In the genomic region with DNA sequence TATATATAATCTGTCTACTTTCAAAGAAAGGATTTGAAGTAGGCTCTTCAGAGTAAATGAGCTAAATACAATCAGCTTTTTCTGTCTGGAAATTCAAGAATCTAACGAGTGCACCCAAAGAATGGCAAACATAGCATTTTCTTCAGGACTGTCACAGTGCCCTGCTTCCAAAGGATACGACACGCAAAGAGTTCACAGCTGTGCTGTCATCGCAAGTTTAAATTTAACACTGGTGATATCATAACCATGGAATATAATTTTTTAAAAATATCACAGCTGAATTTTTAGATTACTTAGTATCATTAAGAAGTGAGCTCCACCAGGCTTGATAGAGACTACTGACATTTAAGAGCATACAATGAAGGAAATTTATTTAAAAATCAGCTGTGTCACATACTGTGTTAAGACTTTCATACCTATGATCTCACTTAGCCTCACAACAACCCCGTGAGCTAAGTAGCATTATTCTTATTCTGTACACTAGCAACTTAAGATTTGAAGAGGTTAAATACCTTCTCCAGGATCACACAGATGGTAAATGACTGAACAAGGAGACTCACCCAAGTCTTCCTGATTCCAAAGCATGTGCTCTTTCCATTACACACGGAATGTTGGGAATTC, we compare ENCODE assay signal across 22 cellular contexts. TPM values are rescaled to one million over a fixed set of nuclear protein-coding genes. Genes with fewer than 3 reads are reported as not detected.
DNase-seq lines count a peak whose midpoint lies in the region; ATAC-seq and TF ChIP-seq lines count a peak whose summit lies in the region.
"Had no signal": no experiment of that assay in that cellular context is flagged by ENCODE, and none has a peak within 500 bp of the region (broad histone marks: within the 10 kb centered on the region; RNA-seq: fewer than 3 reads in every experiment).

No MANE protein-coding gene starts in this region.

- DNase-seq in heart left ventricle (no peak), left cardiac atrium (no peak), inferior parietal cortex (ENCODE audit: extremely low spot score) (peak; percentile 14), superior temporal gyrus (ENCODE audit: extremely low spot score) (peak; percentile 33), suprapubic skin (ENCODE audit: low spot score in 2 of 2) (no peak)
- DNase-seq: 8988T; Caco-2; CD4-positive, alpha-beta memory T cell; DND-41; HCEC 1CT; Karpas-422; MV-4-11; NCI-H1105 treated with DMSO at 0.1 percent for 48 hours; NCI-H2081; NCI-H446; NCI-H526; SHP77 had no signal

- H3K27me3 ChIP-seq in heart left ventricle, result no peaks in the 10 kb centered on the region
- no peaks in the 10 kb centered on the region for H3K27me3 ChIP-seq in suprapubic skin
- H3K27me3 ChIP-seq: BLaER1 treated with 17β-estradiol and CSF1 and Interleukin-3, amounts not matched to agents 10 nM and 100 nM had no signal

- TF ChIP-seq POLR2A in heart left ventricle (IDR thresholded peaks at IDR 0.05) (no peak), suprapubic skin (IDR thresholded peaks at IDR 0.05) (no peak)

- TF ChIP-seq EP300 in suprapubic skin (IDR thresholded peaks at IDR 0.05), result no peak

- TF ChIP-seq CTCF in heart left ventricle (IDR thresholded peaks at IDR 0.05) (no peak), suprapubic skin (IDR thresholded peaks at IDR 0.05) (no peak)

- 40 to 53% (median 47%) methylated on average over 6 of the region's 6 CpGs for WGBS in heart left ventricle, 4 donors
- WGBS in suprapubic skin, result 77% methylated on average over 6 of the region's 6 CpGs

- ATAC-seq in heart left ventricle (peak in 3 of 4 donors; percentile 58 to 76 (median 71)), left cardiac atrium (no peak), SK-N-SH treated with all-trans-retinoic acid at 6 μM for 48 hours (peak; percentile 20; the same call in 2 of the 3 replicates), HG02852 (IDR thresholded peaks at IDR 0.05; ENCODE audit: unreplicated experiment) (no peak), HG02610 (IDR thresholded peaks at IDR 0.05; ENCODE audit: unreplicated experiment) (no peak)
- ATAC-seq: GM23338 had no signal

- H3K4me1 ChIP-seq in heart left ventricle (peaks cover 0 to 27% (median 11%) of the 10 kb centered on the region in 12 donors), suprapubic skin (peaks cover 10% of the 10 kb centered on the region)
- H3K4me1 ChIP-seq: BLaER1 treated with 17β-estradiol and CSF1 and Interleukin-3, amounts not matched to agents 10 nM and 100 nM; Caco-2 had no signal

- H3K9me3 ChIP-seq in heart left ventricle, result peaks cover 0 to 8% (median 0%) of the 10 kb centered on the region in 12 donors
- H3K9me3 ChIP-seq in suprapubic skin, result no peaks in the 10 kb centered on the region
- H3K9me3 ChIP-seq: BLaER1 treated with 17β-estradiol and CSF1 and Interleukin-3, amounts not matched to agents 10 nM and 100 nM; Caco-2 had no signal

- no peaks in the 10 kb centered on the region for H3K36me3 ChIP-seq in heart left ventricle
- H3K36me3 ChIP-seq in suprapubic skin, result no peaks in the 10 kb centered on the region
- H3K36me3 ChIP-seq: BLaER1 treated with 17β-estradiol and CSF1 and Interleukin-3, amounts not matched to agents 10 nM and 100 nM had no signal

- intact Hi-C loops in heart left ventricle (cut with DNase I) (no loop called here), left cardiac atrium (cut with DNase I) (no loop called here)

- H3K4me3 ChIP-seq in heart left ventricle (no peak overlapping the region), suprapubic skin (no peak overlapping the region)
- H3K4me3 ChIP-seq: BLaER1 treated with 17β-estradiol and CSF1 and Interleukin-3, amounts not matched to agents 10 nM and 100 nM; GM23338 had no signal

- H3K27ac ChIP-seq in heart left ventricle, result peak overlapping the region in 6 of 12 donors; percentile 30 to 62 (median 44)
- H3K27ac ChIP-seq in suprapubic skin, result no peak overlapping the region
- H3K27ac ChIP-seq: BLaER1 treated with 17β-estradiol and CSF1 and Interleukin-3, amounts not matched to agents 10 nM and 100 nM had no signal

TF ChIP-seq in SK-N-SH treated with all-trans-retinoic acid at 6 μM for 48 hours, 23 proteins besides CTCF, POLR2A, EP300 and RAD21:
- TF ChIP-seq ESRRG (CRISPR knock-in tag; IDR thresholded peaks at IDR 0.05) (no peak), ZNF70 (CRISPR knock-in tag; IDR thresholded peaks at IDR 0.05) (no peak), ZFP30 (CRISPR knock-in tag; IDR thresholded peaks at IDR 0.05) (no peak), SNAI2 (CRISPR knock-in tag; IDR thresholded peaks at IDR 0.05) (no peak), TCF4 (CRISPR knock-in tag; IDR thresholded peaks at IDR 0.05; ENCODE audit: borderline replicate concordance) (no peak), CSDC2 (CRISPR knock-in tag; IDR thresholded peaks at IDR 0.05) (no peak), ARNTL (CRISPR knock-in tag; IDR thresholded peaks at IDR 0.05; ENCODE audit: borderline replicate concordance, low read depth) (no peak), ZNF565 (CRISPR knock-in tag; conservative IDR thresholded peaks at IDR 0.05; ENCODE audit: low read depth) (no peak), TOX (CRISPR knock-in tag; IDR thresholded peaks at IDR 0.05; ENCODE audit: borderline replicate concordance) (no peak), ZNF8 (CRISPR knock-in tag; IDR thresholded peaks at IDR 0.05) (no peak)

RNA-seq across cellular contexts. Expression of a gene that starts 46.2 kb away (rescaled TPM):
- 100 to 1,000 TPM in 1 of 9 donors, 10 to 100 TPM in 8; 25.7 to 104 (median 53.3) TPM for total RNA-seq in heart left ventricle
- 10 to 100 TPM; 16.2 to 27.7 TPM for polyA plus RNA-seq in heart left ventricle
- 10 to 100 TPM; 31.4 to 38.6 TPM for total RNA-seq in left cardiac atrium
- 10 to 100 TPM; 14.7 to 32.5 (median 23.5) TPM for total RNA-seq in suprapubic skin
- total RNA-seq: Caco-2; CD4-positive, alpha-beta memory T cell; GM23338 had no signal
- polyA plus RNA-seq: CD4-positive, alpha-beta memory T cell had no signal

Comparison
In these comparisons a context has a peak if more than half of its experiments do, and no peak if none do; other contexts are left out.
1. ATAC-seq: peak in heart left ventricle (3 of 4) and SK-N-SH treated with all-trans-retinoic acid at 6 μM for 48 hours (single experiment); none in left cardiac atrium (0 of 2), HG02852 (single experiment) and HG02610 (single experiment).
2. DNase-seq: peak in inferior parietal cortex (single experiment) and superior temporal gyrus (single experiment); none in heart left ventricle (0 of 5), left cardiac atrium (single experiment) and suprapubic skin (0 of 2).